In genomic region chr4:89110986-89111832, GRCh38 we compare ENCODE assay signal across 7 cellular contexts. TPM values are rescaled to one million over a fixed set of nuclear protein-coding genes. Genes with fewer than 3 reads are reported as not detected.
DNase-seq lines count a peak whose midpoint lies in the region; ATAC-seq and TF ChIP-seq lines count a peak whose summit lies in the region.

TIGD2 (plus strand) TSS chr4:89111533; CDS start chr4:89112975, 1,442 bp downstream.

- no peaks in the 10 kb centered on the region for H3K9me3 ChIP-seq in ascending aorta
- H3K9me3 ChIP-seq in hepatocyte (ENCODE audit: low read depth) = no peaks in the 10 kb centered on the region

- DNase-seq in NCI-H146 treated with DMSO at 0.1 percent for 48 hours (lab: John Stamatoyannopoulos, UW; ENCODE audit: unreplicated experiment) (peak; percentile 27), T-helper 2 cell (peak; percentile 79 to 94 (median 80)), ascending aorta (ENCODE audit: low spot score in 2 of 2) (peak; percentile 29 to 91), hepatocyte (ENCODE audit: low spot score) (peak; percentile 97), retina (peak; percentile 95)

- H3K4me2 ChIP-seq in hepatocyte = peak within 1 kb of the TSS; percentile 87

- peak; percentile 69 for ATAC-seq in GM18499 (IDR thresholded peaks at IDR 0.05; ENCODE audit: insufficient read depth, unreplicated experiment)
- ATAC-seq in HG02885 (IDR thresholded peaks at IDR 0.05; ENCODE audit: poor library complexity, unreplicated experiment) = peak; percentile 89

- H3K36me3 ChIP-seq in ascending aorta (no peaks in the 10 kb centered on the region), hepatocyte (replicated peaks; ENCODE audit: insufficient read depth, low read depth) (no peaks in the 10 kb centered on the region)

- intact Hi-C loops in ascending aorta (cut with DNase I) = loop anchor here (1.0 to 2.0 kb wide), 4 partner anchors 54 to 828 kb away; partner anchors contain the start of genes FAM13A and HERC3

- TF ChIP-seq CTCF in ascending aorta (IDR thresholded peaks at IDR 0.05) (peak; percentile 79 to 86 (median 82)), hepatocyte (IDR thresholded peaks at IDR 0.05; ENCODE audit: poor library complexity) (peak; percentile 91)

- no peaks in the 10 kb centered on the region for H3K27me3 ChIP-seq in ascending aorta
- H3K27me3 ChIP-seq in hepatocyte = no peaks in the 10 kb centered on the region

- no peaks in the 10 kb centered on the region for H3K9me2 ChIP-seq in hepatocyte (replicated peaks; ENCODE audit: insufficient read depth)

- H3K79me2 ChIP-seq in hepatocyte = peaks cover 16% of the 10 kb centered on the region

- H2AFZ ChIP-seq in hepatocyte = peak within 1 kb of the TSS; percentile 88

- 1% methylated on average over 83 of the region's 101 CpGs for WGBS in hepatocyte (ENCODE audit: low lambda C conversion rate, missing lambda C conversion rate)

- H3K4me1 ChIP-seq in ascending aorta = peaks cover 3 to 4% of the 10 kb centered on the region in 2 donors
- peaks cover 8% of the 10 kb centered on the region for H3K4me1 ChIP-seq in hepatocyte (ENCODE audit: insufficient read depth)

- no peaks in the 10 kb centered on the region for H4K20me1 ChIP-seq in hepatocyte (ENCODE audit: insufficient read depth, poor library complexity, severe bottlenecking)

- H3K27ac ChIP-seq in ascending aorta = peak within 1 kb of the TSS; percentile 77 to 81
- peak within 1 kb of the TSS; percentile 95 for H3K27ac ChIP-seq in hepatocyte

- H3K4me3 ChIP-seq in ascending aorta (peak within 1 kb of the TSS; percentile 68 to 79), hepatocyte (peak within 1 kb of the TSS; percentile 93)

RNA-seq across cellular contexts. Expression of gene TIGD2, which starts in this region (rescaled TPM):
- total RNA-seq in ascending aorta (0.21 TPM), hepatocyte (15.7 and 17.1 TPM in 2 replicates)
- polyA plus RNA-seq in hepatocyte = 10.0 and 10.3 TPM in 2 replicates

Comparison
In these comparisons a context has a peak if more than half of its experiments do, and no peak if none do; other contexts are left out.
1. Peak in every context shown above with its lines: DNase-seq, ATAC-seq, H3K4me3 ChIP-seq and H3K27ac ChIP-seq.
2. RNA of gene TIGD2 (total RNA-seq): 15.7 to 17.1 TPM in hepatocyte; 0.21 TPM in ascending aorta (single experiment); every median in the first group is over 10 times any median in the second.
3. Peak in DNase-seq, H3K4me3 ChIP-seq and H3K27ac ChIP-seq in ascending aorta; RNA of the gene not detected or under 1 TPM.
4. DNase-seq: peak in every context shown above with its lines; median percentile 97 in hepatocyte; 95 in retina; 80 in T-helper 2 cell; 60 in ascending aorta; 27 in NCI-H146 treated with DMSO at 0.1 percent for 48 hours.